ENCODE assay signal across 10 cellular contexts in genomic region chr1:16764248-16764819, GRCh38. TPM values are rescaled to one million over a fixed set of nuclear protein-coding genes. Genes with fewer than 3 reads are reported as not detected.
A peak's percentile ranks its signal among the peaks of the same experiment; 100 is the strongest.
DNase-seq lines count a peak whose midpoint lies in the region; ATAC-seq, FAIRE-seq and TF ChIP-seq lines count a peak whose summit lies in the region.
"Not testable (repeated sequence)": the region's sequence is repeated elsewhere in the genome, so short reads cannot be mapped to it uniquely, and the experiment has no call there.
"Had no signal": no experiment of that assay in that cellular context is flagged by ENCODE, and none has a peak within 500 bp of the region (broad histone marks: within the 10 kb centered on the region; RNA-seq: fewer than 3 reads in every experiment).

No MANE protein-coding gene starts in this region.

- intact Hi-C loops in Caco-2 (cut with micrococcal nuclease; ENCODE audit: unreplicated experiment); esophagus muscularis mucosa (cut with DNase I); pancreas (cut with DNase I); transverse colon (cut with DNase I; ENCODE audit: low total_unique reads): not testable (repeated sequence)

- H3K9me3 Mint-ChIP-seq in Caco-2 (ENCODE audit: unreplicated experiment), result not testable (repeated sequence)

- not testable (repeated sequence) for H4K20me1 ChIP-seq in Karpas-422 (ENCODE audit: insufficient read depth, low read depth, low read length)

- CTCF ChIA-PET in Caco-2 (lab: Charles Lee), result not testable (repeated sequence)

- H3K4me3 Mint-ChIP-seq in Caco-2 (ENCODE audit: unreplicated experiment), result peak overlapping the region; percentile 55

- peaks cover 22% of the 10 kb centered on the region for H3K4me1 Mint-ChIP-seq in Caco-2 (ENCODE audit: low read depth, unreplicated experiment)

- POLR2A ChIA-PET in Caco-2 (lab: Charles Lee), result not testable (repeated sequence)

- H3K36me3 ChIP-seq in Caco-2 (ENCODE audit: control insufficient read depth, insufficient read depth, low read length); Karpas-422 (ENCODE audit: insufficient read depth, low read length); esophagus muscularis mucosa; lung (ENCODE audit: control insufficient read depth in 2 of 2, insufficient read depth in 2 of 2, low read length in 2 of 2); pancreas; transverse colon: not testable (repeated sequence)

- not testable (repeated sequence) for H3K27me3 Mint-ChIP-seq in Caco-2 (ENCODE audit: insufficient read depth, unreplicated experiment)

- H3K27me3 ChIP-seq in Caco-2 (replicated peaks; ENCODE audit: control insufficient read depth, insufficient read depth, low read length); Karpas-422 (ENCODE audit: low read length); lung (ENCODE audit: control insufficient read depth, insufficient read depth); pancreas; transverse colon: not testable (repeated sequence)
- H3K27me3 ChIP-seq in esophagus muscularis mucosa, result peaks cover 0 to 20% (median 0%) of the 10 kb centered on the region in 4 donors

- BruUV-seq in Caco-2 (replicated peaks; lab: Mats Ljungman, UMichigan), result TSS peak; percentile 98

- in situ Hi-C loops in transverse colon (cut with MboI; ENCODE audit: low pct_ligation_motif_present in 1 of 4, low pct_unique_long_range_greater_than_20kb in 1 of 4, low sequenced_read_pairs in 3 of 4), result not testable (repeated sequence)

- 75% methylated on average over 9 of the region's 9 CpGs for WGBS in esophagus muscularis mucosa
- WGBS in lung, 2 donors, result 66 to 78% methylated on average over 9 of the region's 9 CpGs
- 35 to 49% methylated on average over 9 of the region's 9 CpGs for WGBS in pancreas, 2 donors
- WGBS in transverse colon (ENCODE audit: low coverage in 1 of 2), 2 donors, result 41 to 42% methylated on average over 4 to 9 of the region's 9 CpGs

- H3K9me3 ChIP-seq in Caco-2; Karpas-422 (ENCODE audit: low read length); esophagus muscularis mucosa; lung (ENCODE audit: control insufficient read depth in 2 of 2, insufficient read depth in 1 of 2, low read length in 1 of 2); pancreas; transverse colon: not testable (repeated sequence)

- peak overlapping the region; percentile 92 for H3K27ac Mint-ChIP-seq in Caco-2 (ENCODE audit: unreplicated experiment)

- peaks cover 19% of the 10 kb centered on the region for H3K4me1 ChIP-seq in Caco-2
- H3K4me1 ChIP-seq in Karpas-422 (ENCODE audit: low read length); lung (ENCODE audit: control insufficient read depth in 2 of 2, insufficient read depth in 2 of 2, low read length in 2 of 2): not testable (repeated sequence)
- peaks cover 0 to 20% (median 14%) of the 10 kb centered on the region in 4 donors for H3K4me1 ChIP-seq in esophagus muscularis mucosa
- H3K4me1 ChIP-seq in pancreas, result peaks cover 21 to 28% (median 23%) of the 10 kb centered on the region in 3 donors
- peaks cover 4 to 31% (median 21%) of the 10 kb centered on the region in 4 donors for H3K4me1 ChIP-seq in transverse colon

- not testable (repeated sequence) for TF ChIP-seq EP300 in esophagus muscularis mucosa (IDR thresholded peaks at IDR 0.05); transverse colon (IDR thresholded peaks at IDR 0.05; ENCODE audit: low read depth)

- H3K9me2 ChIP-seq in Karpas-422 (replicated peaks; ENCODE audit: insufficient read depth, low read length), result not testable (repeated sequence)

- not testable (repeated sequence) for H3K79me2 ChIP-seq in Karpas-422 (ENCODE audit: low read length)

- H3K4me2 ChIP-seq in Karpas-422 (ENCODE audit: low read depth, low read length, poor library complexity, severe bottlenecking), result not testable (repeated sequence)

- not testable (repeated sequence) for TF ChIP-seq POLR2A in esophagus muscularis mucosa (IDR thresholded peaks at IDR 0.05; ENCODE audit: low read depth); transverse colon (IDR thresholded peaks at IDR 0.05)

- not testable (repeated sequence) for H3K27ac ChIP-seq in Karpas-422 (ENCODE audit: low read length)
- peak overlapping the region; percentile 81 for H3K27ac ChIP-seq in VCaP
- H3K27ac ChIP-seq in esophagus muscularis mucosa (replicated peaks in 1 of 4), result peak overlapping the region in 3 of 4 donors; percentile 8 to 79 (median 75)
- peak overlapping the region in 1 of 2 donors; percentile 9 for H3K27ac ChIP-seq in lung (ENCODE audit: low read depth in 1 of 2, low read length in 1 of 2)
- peak overlapping the region; percentile 79 to 95 (median 88) for H3K27ac ChIP-seq in pancreas
- peak overlapping the region; percentile 81 to 89 (median 86) for H3K27ac ChIP-seq in transverse colon

- TF ChIP-seq CTCF in Caco-2 (IDR thresholded peaks at IDR 0.05; ENCODE audit: insufficient read depth in 1 of 2, low read depth in 1 of 2, low read length in 1 of 2, severe bottlenecking in 1 of 2, unreplicated experiment in 1 of 2); VCaP (conservative IDR thresholded peaks at IDR 0.05); esophagus muscularis mucosa (IDR thresholded peaks at IDR 0.05); lung (IDR thresholded peaks at IDR 0.05; ENCODE audit: control extremely low read depth, extremely low read depth); pancreas (IDR thresholded peaks at IDR 0.05); transverse colon (IDR thresholded peaks at IDR 0.05): not testable (repeated sequence)

- H2AFZ ChIP-seq in Karpas-422 (ENCODE audit: low read length), result not testable (repeated sequence)

- FAIRE-seq in pancreas (lab: Jason Lieb, UNC), result not testable (repeated sequence)

- not testable (repeated sequence) for H3K4me3 ChIP-seq in Caco-2 (ENCODE audit: low read depth, low read length); Karpas-422 (ENCODE audit: low read length); esophagus muscularis mucosa; lung; pancreas; transverse colon

- DNase-seq in Caco-2 (peak in 1 of 2 experiments; percentile 63), Karpas-422 (peak; percentile 44), esophagus muscularis mucosa (ENCODE audit: extremely low spot score) (peak; percentile 91), inferior parietal cortex (ENCODE audit: extremely low spot score) (peak; percentile 1), lung (ENCODE audit: low spot score) (peak; percentile 40), pancreas (peak; percentile 36 to 80 (median 54)), transverse colon (peak; percentile 60)

- H3K9ac ChIP-seq in Karpas-422 (ENCODE audit: low read length), result not testable (repeated sequence)

- H3K36me3 Mint-ChIP-seq in Caco-2 (ENCODE audit: insufficient read depth, unreplicated experiment), result not testable (repeated sequence)

- ATAC-seq in lung (ENCODE audit: insufficient read depth, low FRiP score), result not testable (repeated sequence)
- ATAC-seq in pancreas, result peak in 1 of 4 donors; percentile 3

RNA-seq across cellular contexts. Expression of gene RNU1-4, which starts 24.0 kb away (rescaled TPM):
- total RNA-seq in Caco-2 (2022) (1,622 and 1,638 TPM in 2 replicates), esophagus muscularis mucosa (under 1 TPM in 2 of 4 donors, not detected in 2; under 0.01 TPM), lung (1,000 to 10,000 TPM in 1 of 2 donors, under 1 TPM in 1; under 0.01 to 3,134 TPM), pancreas (1,000 to 10,000 TPM in 4 of 6 donors, 100 to 1,000 TPM in 2; 687 to 5,169 (median 2,340) TPM), transverse colon (under 1 TPM in 3 of 4 donors, not detected in 1; under 0.01 TPM)
- under 0.01 TPM in 2 replicates for total RNA-seq in Karpas-422 (2014; rRNA removed; shearing (Covaris generic); ENCODE audit: low replicate concordance)
- polyA plus RNA-seq in lung (not detected), pancreas (not detected)
- polyA plus RNA-seq: ovary, urinary bladder had no signal
